In the genomic region with DNA sequence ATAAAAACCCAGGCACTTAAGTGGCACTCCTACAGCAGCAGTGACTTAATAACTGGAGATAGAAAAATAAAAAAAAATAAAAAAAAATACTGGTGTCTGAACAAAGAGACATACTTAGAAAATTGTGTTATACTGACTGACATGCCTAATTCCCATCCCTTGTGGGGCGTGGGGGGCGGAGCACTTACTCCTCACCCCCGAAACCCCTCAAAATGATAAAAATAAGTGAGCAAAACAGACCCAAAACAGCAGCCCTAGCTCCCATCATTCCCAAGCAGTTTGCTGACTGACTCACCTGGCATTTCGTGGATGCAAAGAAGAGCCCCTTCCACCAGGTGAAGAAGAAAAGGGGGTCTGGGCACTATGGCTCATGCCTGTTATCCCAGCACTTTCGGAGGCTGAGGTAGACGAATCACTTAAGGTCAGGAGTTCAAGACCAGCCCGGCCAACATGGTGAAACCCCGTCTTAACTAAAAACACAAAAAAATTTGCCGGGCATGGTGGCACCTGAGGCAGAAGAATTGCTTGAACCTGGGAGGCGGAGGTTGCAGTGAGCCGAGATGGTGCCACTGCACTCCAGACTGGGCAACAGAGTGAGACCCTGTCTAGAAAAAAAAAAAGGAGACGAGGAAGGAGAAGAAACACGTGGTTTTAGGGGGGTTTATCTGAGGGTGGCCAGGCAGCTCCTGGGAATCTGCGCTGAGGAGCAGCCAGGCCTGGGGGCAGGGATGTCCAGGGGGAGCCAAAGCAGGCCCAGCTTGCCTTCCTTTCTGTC, we compare ENCODE assay signal across 9 cellular contexts. TPM values are rescaled to one million over a fixed set of nuclear protein-coding genes. Genes with fewer than 3 reads are reported as not detected.
DNase-seq lines count a peak whose midpoint lies in the region; ATAC-seq and TF ChIP-seq lines count a peak whose summit lies in the region.
"Had no signal": no experiment of that assay in that cellular context is flagged by ENCODE, and none has a peak within 500 bp of the region (broad histone marks: within the 10 kb centered on the region; RNA-seq: fewer than 3 reads in every experiment).

No MANE protein-coding gene starts in this region.

- H3K27ac Mint-ChIP-seq in naive thymus-derived CD4-positive, alpha-beta T cell, result peak overlapping the region; percentile 35 to 93 (median 71)

- ATAC-seq in naive thymus-derived CD4-positive, alpha-beta T cell, result no peak
- no peak for ATAC-seq in HG02840 (IDR thresholded peaks at IDR 0.05; ENCODE audit: low FRiP score, unreplicated experiment)

- H3K9me3 ChIP-seq in HUES48 (ENCODE audit: control insufficient read depth, insufficient read depth, low read length), result no peaks in the 10 kb centered on the region
- H3K9me3 ChIP-seq in mammary epithelial cell (replicated peaks; ENCODE audit: insufficient read depth, low read length), result no peaks in the 10 kb centered on the region
- no peaks in the 10 kb centered on the region for H3K9me3 ChIP-seq in naive thymus-derived CD4-positive, alpha-beta T cell (ENCODE audit: control insufficient read depth in 2 of 3, low read length in 3 of 3)

- no peaks in the 10 kb centered on the region for H4K20me1 ChIP-seq in mammary epithelial cell (ENCODE audit: insufficient read depth, low read length)

- POLR2A ChIA-PET in naive thymus-derived CD4-positive, alpha-beta T cell (lab: Charles Lee), result interaction anchor here (1.0 kb wide), 2 partner anchors 12 to 16 kb away, joined by 3 to 4 read pairs; no protein-coding TSS in a partner anchor

- peaks cover 0 to 2% (median 0%) of the 10 kb centered on the region in 11 donors for H3K9me3 Mint-ChIP-seq in naive thymus-derived CD4-positive, alpha-beta T cell

- 90% methylated on average over 14 of the region's 14 CpGs for WGBS in mammary epithelial cell (ENCODE audit: low coverage, missing lambda C conversion rate)

- peak overlapping the region; percentile 77 to 90 (median 84) for H3K4me3 Mint-ChIP-seq in naive thymus-derived CD4-positive, alpha-beta T cell

- intact Hi-C loops in mammary epithelial cell (cut with micrococcal nuclease), result no loop called here
- intact Hi-C loops in naive thymus-derived CD4-positive, alpha-beta T cell (cut with micrococcal nuclease), result no loop called here

- no peak overlapping the region for H3K27ac ChIP-seq in HUES48 (ENCODE audit: low read depth, low read length)
- peak overlapping the region; percentile 68 for H3K27ac ChIP-seq in mammary epithelial cell (ENCODE audit: insufficient read depth, low read depth, low read length)
- H3K27ac ChIP-seq in naive thymus-derived CD4-positive, alpha-beta T cell (ENCODE audit: low read depth, low read length), result no peak overlapping the region

- in situ Hi-C loops in mammary epithelial cell (cut with MboI; ENCODE audit: low sequenced_read_pairs in 2 of 2), result no loop called here

- CTCF ChIA-PET in mammary epithelial cell (lab: Charles Lee; ENCODE audit: low non-redundant PET), result no interaction called here
- CTCF ChIA-PET in naive thymus-derived CD4-positive, alpha-beta T cell (lab: Charles Lee), result no interaction called here

- peaks cover 23 to 61% (median 47%) of the 10 kb centered on the region in 7 donors for H3K4me1 Mint-ChIP-seq in naive thymus-derived CD4-positive, alpha-beta T cell

- H3K4me3 ChIP-seq in AG10803 (ENCODE audit: low read length) (peak overlapping the region; percentile 74), HUES48 (ENCODE audit: low read depth, low read length) (peak overlapping the region; percentile 69; the same call in 1 of the 2 replicates), mammary epithelial cell (replicated peaks in 1 of 3; ENCODE audit: insufficient read depth in 1 of 3, low read depth in 2 of 3, low read length in 3 of 3) (peak overlapping the region in 2 of 3 experiments; percentile 68)
- H3K4me3 ChIP-seq in naive thymus-derived CD4-positive, alpha-beta T cell (ENCODE audit: low read length), result peak overlapping the region; percentile 58

- H3K4me2 ChIP-seq in mammary epithelial cell (ENCODE audit: insufficient read depth, low read depth, low read length), result no peak overlapping the region

- H3K27me3 Mint-ChIP-seq in naive thymus-derived CD4-positive, alpha-beta T cell, result peaks cover 0 to 13% (median 6%) of the 10 kb centered on the region in 5 donors

- TF ChIP-seq CTCF in AG10803 (conservative IDR thresholded peaks at IDR 0.05; ENCODE audit: low read length), result no peak
- no peak for TF ChIP-seq CTCF in mammary epithelial cell (conservative IDR thresholded peaks at IDR 0.05 in 1 of 2, IDR thresholded peaks at IDR 0.05 in 1 of 2; ENCODE audit: extremely low read depth in 1 of 2, insufficient read depth in 1 of 2, low read depth in 1 of 2, low read length in 2 of 2)

- H3K79me2 ChIP-seq in mammary epithelial cell (ENCODE audit: insufficient read depth, low read length), result peaks cover 2% of the 10 kb centered on the region

- H3K36me3 ChIP-seq in HUES48 (ENCODE audit: control insufficient read depth, insufficient read depth, low read length) (no peaks in the 10 kb centered on the region), mammary epithelial cell (ENCODE audit: insufficient read depth, low read length) (no peaks in the 10 kb centered on the region)
- no peaks in the 10 kb centered on the region for H3K36me3 ChIP-seq in naive thymus-derived CD4-positive, alpha-beta T cell (ENCODE audit: control insufficient read depth in 2 of 3, insufficient read depth in 3 of 3, low read length in 3 of 3)

- H2AFZ ChIP-seq in mammary epithelial cell (ENCODE audit: low read depth, low read length), result peak overlapping the region; percentile 91

- H3K9ac ChIP-seq in HUES48 (ENCODE audit: low read depth, low read length) (no peak overlapping the region), mammary epithelial cell (ENCODE audit: insufficient read depth, low read length) (no peak overlapping the region)

- no peak for DNase-seq in AG10803 (ENCODE audit: low read depth)
- DNase-seq in mammary epithelial cell, result no peak
- no peak for DNase-seq in naive thymus-derived CD4-positive, alpha-beta T cell
- no peak for DNase-seq in NCI-H524 treated with DMSO at 0.1 percent for 48 hours (lab: John Stamatoyannopoulos, UW)
- no peak for DNase-seq in NCI-H1092 treated with DMSO at 0.1 percent for 48 hours (lab: John Stamatoyannopoulos, UW)
- DNase-seq in NCI-H187 (lab: John Stamatoyannopoulos, UW), result no peak
- DNase-seq: GDM1 had no signal

- H3K36me3 Mint-ChIP-seq in naive thymus-derived CD4-positive, alpha-beta T cell, result peaks cover 0 to 23% (median 0%) of the 10 kb centered on the region in 5 donors

- H3K27me3 ChIP-seq in HUES48 (ENCODE audit: control insufficient read depth, insufficient read depth, low read length), result no peaks in the 10 kb centered on the region
- H3K27me3 ChIP-seq in mammary epithelial cell (ENCODE audit: insufficient read depth, low read length), result no peaks in the 10 kb centered on the region
- H3K27me3 ChIP-seq in naive thymus-derived CD4-positive, alpha-beta T cell (ENCODE audit: control insufficient read depth in 2 of 2, insufficient read depth in 2 of 2, low read length in 2 of 2), result no peaks in the 10 kb centered on the region

- H3K4me1 ChIP-seq in HUES48 (ENCODE audit: control insufficient read depth, insufficient read depth, low read length), result no peaks in the 10 kb centered on the region
- peaks cover 34% of the 10 kb centered on the region for H3K4me1 ChIP-seq in mammary epithelial cell (ENCODE audit: insufficient read depth, low read length)
- peaks cover 11 to 16% of the 10 kb centered on the region in 2 donors for H3K4me1 ChIP-seq in naive thymus-derived CD4-positive, alpha-beta T cell (ENCODE audit: control insufficient read depth in 2 of 2, insufficient read depth in 2 of 2, low read length in 2 of 2)

- BruUV-seq in mammary epithelial cell (replicated peaks; lab: Mats Ljungman, UMichigan), result no TSS peak

- dilution Hi-C loops in mammary epithelial cell (cut with HindIII; ENCODE audit: low sequenced_read_pairs), result no loop called here

RNA-seq across cellular contexts. Expression of a gene that starts 50.8 kb away (rescaled TPM):
- 1 to 10 TPM in 1 of 2 donors, under 1 TPM in 1; 0.83 to 9.2 TPM for total RNA-seq in mammary epithelial cell
- polyA plus RNA-seq in mammary epithelial cell, result 4.4 TPM
- 62.5 TPM for polyA minus RNA-seq in mammary epithelial cell
- 10 to 100 TPM in 1 of 5 experiments, 1 to 10 TPM in 4; 3.5 to 53.1 (median 6.6) TPM for total RNA-seq in naive thymus-derived CD4-positive, alpha-beta T cell
- 1 to 10 TPM; 2.8 to 4.4 TPM for polyA plus RNA-seq in naive thymus-derived CD4-positive, alpha-beta T cell
